ENCODE assay signal across 17 cellular contexts in the genomic region with DNA sequence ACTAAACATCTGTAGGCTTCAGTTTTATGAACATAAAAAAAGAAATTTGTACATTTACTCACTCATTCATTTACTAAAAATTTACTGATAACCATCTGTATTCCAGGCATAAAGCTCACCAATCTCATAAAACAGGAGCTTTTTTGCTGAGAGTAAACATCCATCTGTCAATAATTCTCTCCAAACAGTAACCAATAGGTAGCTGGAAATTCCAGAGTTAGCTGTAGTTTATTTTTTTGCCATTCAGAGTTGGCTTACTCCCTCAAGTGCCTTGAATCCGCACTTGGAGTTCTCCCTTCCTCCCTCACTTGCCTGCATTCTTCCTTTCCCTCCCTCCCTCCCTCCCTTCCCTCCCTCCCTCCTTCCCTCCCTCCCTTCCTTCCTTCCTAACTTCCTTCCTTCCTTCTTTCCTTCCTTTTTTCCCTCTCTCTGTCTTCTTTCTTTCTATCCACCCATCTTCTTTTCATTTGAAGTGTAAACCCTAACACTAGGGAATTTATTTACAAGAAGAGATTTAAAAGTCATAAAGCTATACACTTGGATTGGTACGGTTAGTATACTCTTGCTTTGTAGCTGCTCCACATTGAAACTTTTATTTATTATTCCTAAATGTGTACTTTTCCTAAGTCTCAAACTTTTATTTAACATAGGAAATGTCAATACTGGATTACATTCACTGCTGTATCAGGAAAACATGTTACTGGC. TPM values are rescaled to one million over a fixed set of nuclear protein-coding genes. Genes with fewer than 3 reads are reported as not detected.
DNase-seq lines count a peak whose midpoint lies in the region; ATAC-seq, FAIRE-seq and TF ChIP-seq lines count a peak whose summit lies in the region.
"Had no signal": no experiment of that assay in that cellular context is flagged by ENCODE, and none has a peak within 500 bp of the region (broad histone marks: within the 10 kb centered on the region; RNA-seq: fewer than 3 reads in every experiment).

No MANE protein-coding gene starts in this region.

- H2AFZ ChIP-seq in astrocyte (ENCODE audit: low read depth, low read length), result no peak overlapping the region

- ATAC-seq in left lung, result peak; percentile 33
- ATAC-seq in stimulated activated naive CD8-positive, alpha-beta T cell treated with anti-CD3 and anti-CD28 coated beads, Interleukin-15, amount 100 ng/mL, for 72 hours, result no peak
- ATAC-seq in CD4-positive, alpha-beta T cell (ENCODE audit: poor library complexity), result no peak
- ATAC-seq: Right ventricle myocardium inferior had no signal

- peaks cover 45% of the 10 kb centered on the region for H3K4me1 ChIP-seq in Caco-2
- peaks cover 3% of the 10 kb centered on the region for H3K4me1 ChIP-seq in astrocyte (ENCODE audit: insufficient read depth, low read length)
- no peaks in the 10 kb centered on the region for H3K4me1 ChIP-seq in left lung

- H3K36me3 Mint-ChIP-seq in Caco-2 (ENCODE audit: insufficient read depth, unreplicated experiment) (peaks cover 17% of the 10 kb centered on the region), astrocyte (ENCODE audit: low read depth, unreplicated experiment) (peaks cover 4% of the 10 kb centered on the region)
- H3K36me3 Mint-ChIP-seq in CD4-positive, alpha-beta T cell (ENCODE audit: low read depth), result no peaks in the 10 kb centered on the region

- DNase-seq in Caco-2, result peak; percentile 50 to 64
- DNase-seq in astrocyte (ENCODE audit: low read depth), result no peak
- DNase-seq in left lung, result no peak
- peak; percentile 60 for DNase-seq in renal cortical epithelial cell (ENCODE audit: low read depth)
- no peak for DNase-seq in HuH-7.5 (ENCODE audit: low spot score)
- DNase-seq in stimulated activated naive CD8-positive, alpha-beta T cell treated with anti-CD3 and anti-CD28 coated beads, Interleukin-15, amount 100 ng/mL, for 72 hours, result no peak
- no peak for DNase-seq in CD4-positive, alpha-beta T cell
- DNase-seq: C1 segment of cervical spinal cord; DMS 273 treated with DMSO at 0.1 percent for 48 hours; H9; NCI-H1105; NCI-H1694; NK-92 treated with Interleukin-12 subunit alpha and Interleukin-12 subunit beta, amount 100 ng/mL, for 24 hours had no signal

- H3K36me3 ChIP-seq in Caco-2 (ENCODE audit: control insufficient read depth, insufficient read depth, low read length), result no peaks in the 10 kb centered on the region
- no peaks in the 10 kb centered on the region for H3K36me3 ChIP-seq in astrocyte (ENCODE audit: insufficient read depth, low read length)
- H3K36me3 ChIP-seq in left lung, result no peaks in the 10 kb centered on the region

- peaks cover 54% of the 10 kb centered on the region for H3K9me3 ChIP-seq in Caco-2
- no peaks in the 10 kb centered on the region for H3K9me3 ChIP-seq in astrocyte (ENCODE audit: insufficient read depth, low read depth, low read length)
- H3K9me3 ChIP-seq in left lung, result no peaks in the 10 kb centered on the region
- no peaks in the 10 kb centered on the region for H3K9me3 ChIP-seq in CD4-positive, alpha-beta T cell (ENCODE audit: control insufficient read depth, low read length)

- no peak overlapping the region for H3K4me2 ChIP-seq in astrocyte (ENCODE audit: low read length)

- H3K9me3 Mint-ChIP-seq in Caco-2 (ENCODE audit: unreplicated experiment) (peaks cover 29% of the 10 kb centered on the region), astrocyte (ENCODE audit: unreplicated experiment) (peaks cover under 1% of the 10 kb centered on the region)
- H3K9me3 Mint-ChIP-seq in stimulated activated naive CD8-positive, alpha-beta T cell treated with anti-CD3 and anti-CD28 coated beads, Interleukin-15, amount 100 ng/mL, for 72 hours, result peaks cover 5% of the 10 kb centered on the region in 2 donors
- H3K9me3 Mint-ChIP-seq in CD4-positive, alpha-beta T cell, result peaks cover under 1% of the 10 kb centered on the region

- no peaks in the 10 kb centered on the region for H4K20me1 ChIP-seq in astrocyte (ENCODE audit: insufficient read depth, low read length)

- H3K27me3 Mint-ChIP-seq in Caco-2 (ENCODE audit: insufficient read depth, unreplicated experiment), result no peaks in the 10 kb centered on the region
- no peaks in the 10 kb centered on the region for H3K27me3 Mint-ChIP-seq in astrocyte (ENCODE audit: low read depth, unreplicated experiment)
- peaks cover 30% of the 10 kb centered on the region for H3K27me3 Mint-ChIP-seq in stimulated activated naive CD8-positive, alpha-beta T cell treated with anti-CD3 and anti-CD28 coated beads, Interleukin-15, amount 100 ng/mL, for 72 hours
- peaks cover 61% of the 10 kb centered on the region for H3K27me3 Mint-ChIP-seq in CD4-positive, alpha-beta T cell

- peak overlapping the region; percentile 69 for H3K27ac Mint-ChIP-seq in Caco-2 (ENCODE audit: unreplicated experiment)
- peak overlapping the region; percentile 20 for H3K27ac Mint-ChIP-seq in astrocyte (ENCODE audit: unreplicated experiment)
- no peak overlapping the region for H3K27ac Mint-ChIP-seq in stimulated activated naive CD8-positive, alpha-beta T cell treated with anti-CD3 and anti-CD28 coated beads, Interleukin-15, amount 100 ng/mL, for 72 hours
- H3K27ac Mint-ChIP-seq in CD4-positive, alpha-beta T cell, result no peak overlapping the region
- H3K27ac Mint-ChIP-seq: H9 had no signal

- H3K4me3 ChIP-seq in Caco-2 (ENCODE audit: low read depth, low read length), result no peak overlapping the region
- no peak overlapping the region for H3K4me3 ChIP-seq in astrocyte (ENCODE audit: insufficient read depth, low read depth, low read length)
- no peak overlapping the region for H3K4me3 ChIP-seq in left lung

- no peak for FAIRE-seq in astrocyte (lab: Jason Lieb, UNC)
- FAIRE-seq: G401.6, HTR-8/SVneo had no signal

- H3K79me2 ChIP-seq in astrocyte (ENCODE audit: insufficient read depth, low read length), result no peaks in the 10 kb centered on the region

- no peak for TF ChIP-seq CTCF in Caco-2 (IDR thresholded peaks at IDR 0.05; ENCODE audit: insufficient read depth in 1 of 2, low read depth in 1 of 2, low read length in 1 of 2, severe bottlenecking in 1 of 2, unreplicated experiment in 1 of 2)
- no peak for TF ChIP-seq CTCF in astrocyte (IDR thresholded peaks at IDR 0.05; ENCODE audit: insufficient read depth, low read depth, low read length)
- no peak for TF ChIP-seq CTCF in left lung (IDR thresholded peaks at IDR 0.05)
- TF ChIP-seq CTCF in CD4-positive, alpha-beta T cell (IDR thresholded peaks at IDR 0.05), result no peak

- no TSS peak for BruUV-seq in Caco-2 (replicated peaks; lab: Mats Ljungman, UMichigan)

- POLR2A ChIA-PET in Caco-2 (lab: Charles Lee), result interaction anchor here (0.6 to 0.7 kb wide), 2 partner anchors 14 to 200 kb away, joined by 7 to 12 read pairs; no protein-coding TSS in a partner anchor
- POLR2A ChIA-PET in CD4-positive, alpha-beta T cell (lab: Charles Lee), result no interaction called here

- intact Hi-C loops in Caco-2 (cut with micrococcal nuclease; ENCODE audit: unreplicated experiment) (loop anchor here (1.0 kb wide), 10 partner anchors 30 to 605 kb away; partner anchors contain the start of genes CISD1 and TFAM), left lung (cut with DNase I) (no loop called here)
- intact Hi-C loops in CD4-positive, alpha-beta T cell (cut with DNase I, micrococcal nuclease), result no loop called here

- peaks cover 30% of the 10 kb centered on the region for H3K4me1 Mint-ChIP-seq in Caco-2 (ENCODE audit: low read depth, unreplicated experiment)
- peaks cover 1% of the 10 kb centered on the region for H3K4me1 Mint-ChIP-seq in astrocyte (ENCODE audit: low read depth, unreplicated experiment)
- no peaks in the 10 kb centered on the region for H3K4me1 Mint-ChIP-seq in stimulated activated naive CD8-positive, alpha-beta T cell treated with anti-CD3 and anti-CD28 coated beads, Interleukin-15, amount 100 ng/mL, for 72 hours
- no peaks in the 10 kb centered on the region for H3K4me1 Mint-ChIP-seq in CD4-positive, alpha-beta T cell (ENCODE audit: low read depth)

- no peak overlapping the region for H3K9ac ChIP-seq in astrocyte (ENCODE audit: low read length)

- H3K4me3 Mint-ChIP-seq in Caco-2 (ENCODE audit: unreplicated experiment) (peak overlapping the region; percentile 39), astrocyte (ENCODE audit: unreplicated experiment) (no peak overlapping the region)
- no peak overlapping the region for H3K4me3 Mint-ChIP-seq in stimulated activated naive CD8-positive, alpha-beta T cell treated with anti-CD3 and anti-CD28 coated beads, Interleukin-15, amount 100 ng/mL, for 72 hours
- H3K4me3 Mint-ChIP-seq in CD4-positive, alpha-beta T cell, result no peak overlapping the region
- H3K4me3 Mint-ChIP-seq: H9 had no signal

- H3K27me3 ChIP-seq in Caco-2 (replicated peaks; ENCODE audit: control insufficient read depth, insufficient read depth, low read length) (no peaks in the 10 kb centered on the region), astrocyte (ENCODE audit: insufficient read depth, low read length) (no peaks in the 10 kb centered on the region), left lung (peaks cover 0 to 6% of the 10 kb centered on the region in 2 donors)
- H3K27me3 ChIP-seq in CD4-positive, alpha-beta T cell (ENCODE audit: control insufficient read depth, insufficient read depth, low read length), result peaks cover 3% of the 10 kb centered on the region

- H3K27ac ChIP-seq in astrocyte (ENCODE audit: low read depth, low read length), result no peak overlapping the region
- H3K27ac ChIP-seq in left lung, result no peak overlapping the region
- no peak overlapping the region for H3K27ac ChIP-seq in CD4-positive, alpha-beta T cell (ENCODE audit: low read depth, low read length)
- H3K27ac ChIP-seq: HL-60 had no signal

- CTCF ChIA-PET in Caco-2 (lab: Charles Lee), result interaction anchor here (0.6 to 2.2 kb wide), 5 partner anchors 32 to 544 kb away, joined by 3 to 8 read pairs (median 3); no protein-coding TSS in a partner anchor
- CTCF ChIA-PET in CD4-positive, alpha-beta T cell (lab: Charles Lee), result no interaction called here

RNA-seq across cellular contexts. Expression of gene BICC1, which starts 44.6 kb away (rescaled TPM):
- total RNA-seq in Caco-2 (2022) (118 and 122 TPM in 2 replicates), astrocyte (23.0 and 37.5 TPM in 2 replicates), left lung (10 to 100 TPM; 10.9 to 15.4 TPM), renal cortical epithelial cell (248 and 609 TPM in 2 replicates)
- total RNA-seq in CD4-positive, alpha-beta T cell, result not detected

Comparison
In these comparisons a context has a peak if more than half of its experiments do, and no peak if none do; other contexts are left out.
1. DNase-seq: peak in Caco-2 (2 of 2) and renal cortical epithelial cell (single experiment); none in astrocyte (single experiment), left lung (0 of 2), HuH-7.5 (single experiment), stimulated activated naive CD8-positive, alpha-beta T cell treated with anti-CD3 and anti-CD28 coated beads, Interleukin-15, amount 100 ng/mL, for 72 hours (0 of 2) and CD4-positive, alpha-beta T cell (0 of 10).
2. H3K27ac Mint-ChIP-seq: peak in Caco-2 (single experiment) and astrocyte (single experiment); none in stimulated activated naive CD8-positive, alpha-beta T cell treated with anti-CD3 and anti-CD28 coated beads, Interleukin-15, amount 100 ng/mL, for 72 hours (0 of 2) and CD4-positive, alpha-beta T cell (single experiment).
3. RNA of gene BICC1, which starts 44.6 kb away (total RNA-seq): 248 to 609 TPM in renal cortical epithelial cell, 118 to 122 TPM in Caco-2, 23.0 to 37.5 TPM in astrocyte and 10.9 to 15.4 TPM in left lung; not detected in CD4-positive, alpha-beta T cell; every median in the first group is over 10 times any median in the second.